In genomic region chr3:138778643-138779042, GRCh38 we compare ENCODE assay signal across 2 cellular contexts.
TF ChIP-seq lines count a peak whose summit lies in the region.

No MANE protein-coding gene starts in this region.

TF ChIP-seq in HepG2, 621 proteins besides CTCF, POLR2A, EP300 and RAD21:
- TF ChIP-seq MED13 (CRISPR knock-in tag; IDR thresholded peaks at IDR 0.05), result no peak
- peak; percentile 53 for TF ChIP-seq RBM22 (optimal IDR thresholded peaks at IDR 0.05; ENCODE audit: low read length)
- TF ChIP-seq ZNF547 (CRISPR knock-in tag; IDR thresholded peaks at IDR 0.05), result no peak
- TF ChIP-seq RBFOX2 (IDR thresholded peaks at IDR 0.05; ENCODE audit: low read depth, low read length), result no peak
- no peak for TF ChIP-seq ZNF816 (CRISPR knock-in tag; IDR thresholded peaks at IDR 0.05; ENCODE audit: borderline replicate concordance)
- no peak for TF ChIP-seq JARID2 (CRISPR knock-in tag; IDR thresholded peaks at IDR 0.05; ENCODE audit: insufficient replicate concordance)

TF ChIP-seq in IMR-90, 13 proteins besides CTCF, POLR2A, EP300 and RAD21:
- no peak for TF ChIP-seq NFE2L2 (IDR thresholded peaks at IDR 0.05; ENCODE audit: low read depth, low read length)
- no peak for TF ChIP-seq CEBPB (IDR thresholded peaks at IDR 0.05; ENCODE audit: low read depth, low read length)
